ENCODE assay signal across 10 cellular contexts in the genomic region with DNA sequence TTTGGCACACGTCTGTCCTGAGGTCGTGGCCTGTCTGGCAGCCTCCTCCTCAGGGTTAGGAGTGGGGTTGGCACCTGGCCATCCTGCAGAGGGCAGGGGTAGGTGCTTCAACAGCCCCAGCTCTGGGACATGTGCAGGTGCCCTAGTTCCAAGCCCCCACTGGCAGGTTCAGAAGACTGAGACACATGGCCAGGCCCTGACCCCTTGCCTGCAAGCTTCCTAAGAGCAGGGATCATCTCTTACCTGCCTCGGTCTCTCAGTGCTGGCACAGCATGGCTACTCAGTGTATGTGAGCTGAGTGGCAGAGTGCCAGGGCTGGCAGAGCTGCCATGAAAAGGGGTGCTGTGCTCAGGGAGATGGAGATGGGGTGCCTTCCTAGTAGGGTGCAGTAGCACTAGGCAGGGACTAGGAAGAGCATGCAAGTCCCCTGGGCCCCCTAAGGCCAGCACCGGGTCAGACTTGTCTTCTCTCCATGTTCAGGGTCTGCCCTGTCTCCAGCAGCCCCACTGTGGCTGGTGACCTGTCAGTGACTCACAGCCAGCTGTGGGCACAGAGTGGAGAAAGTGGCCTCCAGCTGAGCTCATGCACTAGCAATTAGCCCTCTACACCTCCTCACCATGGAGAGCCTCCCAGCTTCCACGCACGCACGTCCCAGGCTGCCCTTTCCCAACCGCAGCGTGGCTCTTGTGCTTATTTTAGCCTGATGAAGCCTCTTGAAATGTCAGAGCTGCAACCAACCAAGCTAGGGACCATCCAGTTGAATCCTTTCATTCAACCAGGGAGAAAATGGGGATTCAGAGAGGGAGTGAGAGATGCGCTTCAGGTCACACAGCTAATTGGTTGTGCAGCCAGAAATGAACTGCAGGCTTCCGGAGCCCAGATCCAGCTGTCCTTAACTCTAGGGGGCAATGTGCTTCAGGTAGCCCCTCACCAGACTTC.
DNase-seq lines count a peak whose midpoint lies in the region; FAIRE-seq and TF ChIP-seq lines count a peak whose summit lies in the region.
"Had no signal": no experiment of that assay in that cellular context is flagged by ENCODE, and none has a peak within 500 bp of the region (broad histone marks: within the 10 kb centered on the region; RNA-seq: fewer than 3 reads in every experiment).

No MANE protein-coding gene starts in this region.

- H3K4me1 ChIP-seq in H1 (replicated peaks in 1 of 4; ENCODE audit: control insufficient read depth in 3 of 4, insufficient read depth in 4 of 4, low read length in 3 of 4), result peaks cover 0 to 10% (median under 1%) of the 10 kb centered on the region in 4 experiments; a peak in 6 of 7 replicates
- H3K4me1 ChIP-seq: parathyroid adenoma had no signal

- no peak overlapping the region for H3K4me3 Mint-ChIP-seq in osteocyte (ENCODE audit: unreplicated experiment)
- H3K4me3 Mint-ChIP-seq: activated T-cell treated with anti-CD3 and anti-CD28 coated beads, Interleukin-2, amount 50 U/mL, for 4 hours had no signal

- no peaks in the 10 kb centered on the region for H3K9me3 ChIP-seq in H1 (ENCODE audit: insufficient read depth in 2 of 2, low read depth in 1 of 2, low read length in 1 of 2)

- peaks cover 0 to 3% (median 0%) of the 10 kb centered on the region in 4 experiments; a peak in 2 of 7 replicates for H3K27me3 ChIP-seq in H1 (replicated peaks in 1 of 4; ENCODE audit: control insufficient read depth in 3 of 4, extremely low read depth in 1 of 4, insufficient read depth in 3 of 4, low read length in 3 of 4)
- no peaks in the 10 kb centered on the region for H3K27me3 ChIP-seq in H7 (ENCODE audit: control insufficient read depth, insufficient read depth, low read length)

- H4K8ac ChIP-seq in H1 (ENCODE audit: extremely low read depth, insufficient read depth, low read length), result no peak overlapping the region; the same call in 1 of the 2 replicates

- H4K91ac ChIP-seq in H1 (replicated peaks; ENCODE audit: insufficient read length, low read length), result no peak overlapping the region

- peaks cover 3% of the 10 kb centered on the region for H3K23me2 ChIP-seq in H1 (ENCODE audit: low read depth, low read length)

- peak; percentile 90 for DNase-seq in GM03348 (ENCODE audit: low spot score)
- peak; percentile 43 for DNase-seq in NCI-H226
- no peak for DNase-seq in H1 (ENCODE audit: low read depth in 1 of 2, low spot score in 2 of 2)
- peak; percentile 90 for DNase-seq in osteocyte (ENCODE audit: extremely low spot score, unreplicated experiment)
- no peak for DNase-seq in H7
- DNase-seq in UCSD-AML1 (lab: John Stamatoyannopoulos, UW; ENCODE audit: unreplicated experiment), result no peak
- no peak for DNase-seq in DMS153 treated with DMSO at 0.1 percent for 48 hours (lab: John Stamatoyannopoulos, UW; ENCODE audit: unreplicated experiment)
- no peak for DNase-seq in COLO668 (lab: John Stamatoyannopoulos, UW; ENCODE audit: unreplicated experiment)
- DNase-seq: activated T-cell treated with anti-CD3 and anti-CD28 coated beads, Interleukin-2, amount 50 U/mL, for 4 hours had no signal

- no peak overlapping the region for H3K9ac ChIP-seq in H1 (replicated peaks in 1 of 4; ENCODE audit: extremely low read depth in 1 of 4, low read depth in 3 of 4, low read length in 3 of 4)
- H3K9ac ChIP-seq: parathyroid adenoma had no signal

- POLR2A ChIA-PET in H1 (lab: Charles Lee; ENCODE audit: partially characterized antibody), result interaction anchor here (1.0 to 2.5 kb wide), 6 partner anchors 10 to 83 kb away, joined by 3 to 9 read pairs (median 4); no protein-coding TSS in a partner anchor

- H3K4me3 ChIP-seq in H1 (ENCODE audit: extremely low read depth in 1 of 4, insufficient read depth in 2 of 4, low read depth in 3 of 4, low read length in 4 of 4), result no peak overlapping the region
- no peak overlapping the region for H3K4me3 ChIP-seq in H7 (ENCODE audit: insufficient read depth, low read depth, low read length)

- H3K36me3 ChIP-seq in H1 (ENCODE audit: control insufficient read depth in 2 of 4, insufficient read depth in 4 of 4, low read length in 3 of 4) (no peaks in the 10 kb centered on the region), H7 (replicated peaks; ENCODE audit: control insufficient read depth, insufficient read depth, low read length) (no peaks in the 10 kb centered on the region)

- no peaks in the 10 kb centered on the region for H3K79me2 ChIP-seq in H1 (ENCODE audit: control insufficient read depth in 1 of 2, insufficient read depth in 2 of 2, low read length in 2 of 2)
- H3K79me2 ChIP-seq: parathyroid adenoma had no signal

- no peaks in the 10 kb centered on the region for H4K20me1 ChIP-seq in H1 (replicated peaks in 1 of 2; ENCODE audit: control insufficient read depth in 1 of 2, insufficient read depth in 2 of 2, low read length in 2 of 2)

- H2AK5ac ChIP-seq in H1 (ENCODE audit: low read depth, low read length), result peak overlapping the region; percentile 26; the same call in 1 of the 2 replicates

- FAIRE-seq in H1 (lab: Jason Lieb, UNC), result no peak

- H3K23ac ChIP-seq in H1 (ENCODE audit: insufficient read length), result no peak overlapping the region

- TF ChIP-seq CTCF in H1 (IDR thresholded peaks at IDR 0.05; ENCODE audit: control extremely low read depth in 1 of 3, insufficient read depth in 1 of 3, low read depth in 1 of 3, low read length in 3 of 3), result peak in 2 of 3 experiments; percentile 4 to 12; a peak in 1 of 4 replicates
- no peak for TF ChIP-seq CTCF in osteocyte (IDR thresholded peaks at IDR 0.05)

- H3K27me3 Mint-ChIP-seq in osteocyte (ENCODE audit: unreplicated experiment), result peaks cover 21% of the 10 kb centered on the region

- H3K14ac ChIP-seq in H1 (ENCODE audit: insufficient read length), result no peak overlapping the region

- H2BK12ac ChIP-seq in H1 (ENCODE audit: low read depth, low read length), result peak overlapping the region; percentile 60; the same call in 1 of the 2 replicates

- no peak overlapping the region for H3K56ac ChIP-seq in H1 (replicated peaks; ENCODE audit: insufficient read length, low read depth, low read length)

- peak overlapping the region; percentile 64; the same call in 1 of the 2 replicates for H2BK20ac ChIP-seq in H1 (ENCODE audit: low read length)

- no peaks in the 10 kb centered on the region for H3K79me1 ChIP-seq in H1 (ENCODE audit: low read depth, low read length)

- no peak overlapping the region for H2AFZ ChIP-seq in H1 (ENCODE audit: low read length)
- H2AFZ ChIP-seq: parathyroid adenoma had no signal

- H3K4ac ChIP-seq in H1 (replicated peaks; ENCODE audit: insufficient read length, low read depth, low read length), result no peak overlapping the region

- no peak overlapping the region for H4K5ac ChIP-seq in H1 (ENCODE audit: insufficient read length, low read depth, low read length)

- H2BK120ac ChIP-seq in H1 (replicated peaks; ENCODE audit: low read depth, low read length), result no peak overlapping the region

- H2BK15ac ChIP-seq in H1 (ENCODE audit: low read length), result peak overlapping the region; percentile 24; the same call in 1 of the 2 replicates

- CTCF ChIA-PET in H1 (lab: Charles Lee; ENCODE audit: partially characterized antibody), result interaction anchor here (0.6 to 24.5 kb wide), 21 partner anchors 13 to 741 kb away, joined by 3 to 331 read pairs (median 4); a partner anchor contains a TSS

- 91% methylated on average over 11 of the region's 11 CpGs; no CpG with 5 or more reads in 1 of the 2 experiments for WGBS in H1 (ENCODE audit: extremely low coverage in 1 of 2, insufficient coverage in 1 of 2, insufficient read length in 1 of 2, insufficient replicate concordance in 2 of 2, low coverage in 1 of 2, low lambda C conversion rate in 2 of 2, missing lambda C conversion rate in 1 of 2), 2 experiments

- no peak for TF ChIP-seq POLR2A in H1 (IDR thresholded peaks at IDR 0.05; ENCODE audit: control extremely low read depth in 1 of 2, low read depth in 2 of 2, low read length in 2 of 2)

- H3K9me3 Mint-ChIP-seq in osteocyte (ENCODE audit: unreplicated experiment), result no peaks in the 10 kb centered on the region
- H3K9me3 Mint-ChIP-seq: activated T-cell treated with anti-CD3 and anti-CD28 coated beads, Interleukin-2, amount 50 U/mL, for 4 hours had no signal

- H3K4me1 Mint-ChIP-seq in osteocyte (ENCODE audit: unreplicated experiment), result peaks cover 29% of the 10 kb centered on the region

- peak overlapping the region; percentile 10; the same call in 1 of the 2 replicates for H2BK5ac ChIP-seq in H1 (ENCODE audit: low read depth, low read length)

- no peaks in the 10 kb centered on the region for H3K36me3 Mint-ChIP-seq in osteocyte (ENCODE audit: unreplicated experiment)

- no peak for TF ChIP-seq EP300 in H1 (IDR thresholded peaks at IDR 0.05; ENCODE audit: borderline replicate concordance in 1 of 2, low read depth in 2 of 2, low read length in 2 of 2)

- H3K27ac Mint-ChIP-seq in osteocyte (ENCODE audit: unreplicated experiment), result no peak overlapping the region

- no peak; a peak in 1 of 4 replicates for TF ChIP-seq RAD21 in H1 (IDR thresholded peaks at IDR 0.05 in 1 of 2, conservative IDR thresholded peaks at IDR 0.05 in 1 of 2; ENCODE audit: low read depth in 2 of 2, low read length in 2 of 2)

- H3K18ac ChIP-seq in H1 (ENCODE audit: extremely low read depth, low read length), result peak overlapping the region; percentile 72; the same call in 1 of the 2 replicates

- H3K27ac ChIP-seq in H1 (ENCODE audit: low read depth, low read length), result no peak overlapping the region
- H3K27ac ChIP-seq: parathyroid adenoma had no signal

- no peak overlapping the region for H3K4me2 ChIP-seq in H1 (ENCODE audit: insufficient read depth in 1 of 2, low read depth in 2 of 2, low read length in 2 of 2)

TF ChIP-seq in H1, 55 proteins besides CTCF, POLR2A, EP300 and RAD21 (continues in another document):
- TF ChIP-seq ZNF274 (IDR thresholded peaks at IDR 0.05; ENCODE audit: borderline replicate concordance, extremely low read depth, low read length) (no peak), YY1 (IDR thresholded peaks at IDR 0.05; ENCODE audit: low read depth, low read length) (no peak), SRF (IDR thresholded peaks at IDR 0.05; ENCODE audit: low read depth, low read length) (no peak), TAF7 (optimal IDR thresholded peaks at IDR 0.05; ENCODE audit: borderline replicate concordance, low read depth, low read length) (no peak), FOSL1 (IDR thresholded peaks at IDR 0.05; ENCODE audit: insufficient read depth, low read depth, low read length) (no peak), CREB1 (IDR thresholded peaks at IDR 0.05) (no peak), BCL11A (IDR thresholded peaks at IDR 0.05; ENCODE audit: low read depth in 2 of 2, low read length in 2 of 2) (no peak), SP2 (IDR thresholded peaks at IDR 0.05; ENCODE audit: low read length) (no peak), SIN3A (conservative IDR thresholded peaks at IDR 0.05 in 1 of 2, IDR thresholded peaks at IDR 0.05 in 1 of 2; ENCODE audit: low read depth in 1 of 2, low read length in 2 of 2) (no peak), TBP (IDR thresholded peaks at IDR 0.05; ENCODE audit: low read depth, low read length) (no peak), BRCA1 (IDR thresholded peaks at IDR 0.05; ENCODE audit: low read depth, low read length) (no peak)
- TF ChIP-seq, protein P1, sequence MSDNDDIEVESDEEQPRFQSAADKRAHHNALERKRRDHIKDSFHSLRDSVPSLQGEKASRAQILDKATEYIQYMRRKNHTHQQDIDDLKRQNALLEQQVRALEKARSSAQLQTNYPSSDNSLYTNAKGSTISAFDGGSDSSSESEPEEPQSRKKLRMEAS (IDR thresholded peaks at IDR 0.05), result no peak

Comparison
In these comparisons a context has a peak if more than half of its experiments do, and no peak if none do; other contexts are left out.
1. DNase-seq: peak in GM03348 (single experiment), NCI-H226 (single experiment) and osteocyte (single experiment); none in H1 (0 of 2), H7 (single experiment), UCSD-AML1 (single experiment), DMS153 treated with DMSO at 0.1 percent for 48 hours (single experiment) and COLO668 (single experiment).